ENCODE assay signal across 9 cellular contexts in genomic region chr2:98769784-98770183, GRCh38. TPM values are rescaled to one million over a fixed set of nuclear protein-coding genes. Genes with fewer than 3 reads are reported as not detected.
DNase-seq lines count a peak whose midpoint lies in the region; ATAC-seq and TF ChIP-seq lines count a peak whose summit lies in the region.
"Had no signal": no experiment of that assay in that cellular context is flagged by ENCODE, and none has a peak within 500 bp of the region (broad histone marks: within the 10 kb centered on the region; RNA-seq: fewer than 3 reads in every experiment).

No MANE protein-coding gene starts in this region.

- no peaks in the 10 kb centered on the region for H3K9me3 ChIP-seq in prostate gland

- H3K4me1 ChIP-seq in prostate gland (replicated peaks), result no peaks in the 10 kb centered on the region

- TF ChIP-seq POLR2A in prostate gland (IDR thresholded peaks at IDR 0.05), result no peak

- no peak for ATAC-seq in GM21390 (IDR thresholded peaks at IDR 0.05; ENCODE audit: unreplicated experiment)
- ATAC-seq: HCT116, K562 had no signal

- peak overlapping the region in 1 of 2 donors; percentile 31 for H3K27ac ChIP-seq in prostate gland

- peak overlapping the region; percentile 60 for H3K4me3 ChIP-seq in Jurkat, Clone E6-1 (ENCODE audit: low read length)
- H3K4me3 ChIP-seq in prostate gland, result no peak overlapping the region
- H3K4me3 ChIP-seq: K562 had no signal

- H3K36me3 ChIP-seq in prostate gland, result no peaks in the 10 kb centered on the region

- intact Hi-C loops in prostate gland (cut with DNase I), result no loop called here

- no peaks in the 10 kb centered on the region for H3K27me3 ChIP-seq in prostate gland (replicated peaks; ENCODE audit: insufficient read depth)

- DNase-seq in Jurkat, Clone E6-1 (ENCODE audit: low read depth, low spot score), result peak; percentile 54
- DNase-seq in NCI-H524 (lab: John Stamatoyannopoulos, UW), result peak; percentile 62 to 84
- DNase-seq in activated naive CD4-positive, alpha-beta T cell treated with anti-CD3 and anti-CD28 coated beads, Interleukin-2, amount 50 U/mL, for 16 hours, result peak; percentile 27
- DNase-seq in prostate gland (ENCODE audit: low spot score), result peak; percentile 66
- DNase-seq in occipital lobe (lab: John Stamatoyannopoulos, UW), result no peak
- no peak for DNase-seq in A172 (ENCODE audit: low spot score)

- WGBS in prostate gland, result 29% methylated on average over 14 of the region's 14 CpGs

- TF ChIP-seq CTCF in prostate gland (IDR thresholded peaks at IDR 0.05), result no peak

RNA-seq across cellular contexts. Expression of gene MGAT4A, which starts 38.9 kb away (rescaled TPM):
- 16.3 TPM for polyA plus RNA-seq in Jurkat, Clone E6-1 (2012; ENCODE audit: insufficient read depth, insufficient read length)
- 10 to 100 TPM; 14.0 to 20.4 TPM for total RNA-seq in prostate gland
- 40.7 TPM for total RNA-seq in occipital lobe
- 8.0 and 15.5 TPM in 2 replicates for total RNA-seq in A172 (2014; rRNA removed; shearing (Covaris generic))

Comparison
In these comparisons a context has a peak if more than half of its experiments do, and no peak if none do; other contexts are left out.
1. DNase-seq: peak in Jurkat, Clone E6-1 (single experiment), NCI-H524 (2 of 2), activated naive CD4-positive, alpha-beta T cell treated with anti-CD3 and anti-CD28 coated beads, Interleukin-2, amount 50 U/mL, for 16 hours (single experiment) and prostate gland (single experiment); none in occipital lobe (single experiment) and A172 (single experiment).